ENCODE assay signal across 13 cellular contexts in the genomic region with DNA sequence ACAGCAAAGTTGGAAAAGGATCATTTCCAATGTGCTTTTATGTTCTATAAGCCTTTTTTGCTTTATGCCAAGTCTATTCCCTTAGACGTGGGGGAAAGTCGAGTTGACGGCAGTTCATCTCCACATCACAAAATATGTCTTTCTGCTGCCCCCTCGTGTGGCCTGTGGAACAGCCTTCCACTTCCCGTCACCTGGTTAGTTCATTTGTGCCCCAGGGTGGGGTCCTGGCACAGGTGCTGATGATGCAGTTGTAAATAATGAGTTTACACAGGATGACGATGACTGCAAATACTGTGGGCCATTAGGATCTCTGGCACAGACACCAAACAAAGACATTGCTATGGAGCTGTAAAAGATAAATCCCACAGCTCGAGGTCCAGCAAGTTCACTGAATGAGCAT. TPM values are rescaled to one million over a fixed set of nuclear protein-coding genes. Genes with fewer than 3 reads are reported as not detected.
DNase-seq lines count a peak whose midpoint lies in the region; ATAC-seq and TF ChIP-seq lines count a peak whose summit lies in the region.
"Had no signal": no experiment of that assay in that cellular context is flagged by ENCODE, and none has a peak within 500 bp of the region (broad histone marks: within the 10 kb centered on the region; RNA-seq: fewer than 3 reads in every experiment).

No MANE protein-coding gene starts in this region.

- no TSS peak for BruUV-seq in Caco-2 (replicated peaks; lab: Mats Ljungman, UMichigan)

- H3K27ac ChIP-seq in Peyer's patch (peak overlapping the region in 1 of 4 donors; percentile 50), thyroid gland (no peak overlapping the region)
- H3K27ac ChIP-seq: upper lobe of left lung had no signal

- no peaks in the 10 kb centered on the region for H3K9me3 Mint-ChIP-seq in Caco-2 (ENCODE audit: unreplicated experiment)
- H3K9me3 Mint-ChIP-seq in natural killer cell treated with Interleukin-12 subunit alpha and Interleukin-12 subunit beta and Interleukin-15 and Interleukin-18, amount 100 ng/mL, for 72 hours = no peaks in the 10 kb centered on the region
- H3K9me3 Mint-ChIP-seq: CD8-positive, alpha-beta T cell had no signal

- no peak for ATAC-seq in natural killer cell treated with Interleukin-12 subunit alpha and Interleukin-12 subunit beta and Interleukin-15 and Interleukin-18, amount 100 ng/mL, for 72 hours
- ATAC-seq: CD8-positive, alpha-beta T cell had no signal

- POLR2A ChIA-PET in Caco-2 (lab: Charles Lee) = no interaction called here

- no peaks in the 10 kb centered on the region for H3K9me3 ChIP-seq in Caco-2
- no peaks in the 10 kb centered on the region for H3K9me3 ChIP-seq in Peyer's patch
- H3K9me3 ChIP-seq in thyroid gland = no peaks in the 10 kb centered on the region
- H3K9me3 ChIP-seq: upper lobe of left lung had no signal

- no peaks in the 10 kb centered on the region for H3K36me3 Mint-ChIP-seq in Caco-2 (ENCODE audit: insufficient read depth, unreplicated experiment)
- H3K36me3 Mint-ChIP-seq in natural killer cell treated with Interleukin-12 subunit alpha and Interleukin-12 subunit beta and Interleukin-15 and Interleukin-18, amount 100 ng/mL, for 72 hours = no peaks in the 10 kb centered on the region
- H3K36me3 Mint-ChIP-seq: CD8-positive, alpha-beta T cell had no signal

- H3K4me1 ChIP-seq in Caco-2 (peaks cover 16% of the 10 kb centered on the region; the same call in 1 of the 2 replicates), Peyer's patch (no peaks in the 10 kb centered on the region), thyroid gland (no peaks in the 10 kb centered on the region)
- H3K4me1 ChIP-seq: upper lobe of left lung had no signal

- WGBS in thyroid gland, 2 donors = 65 to 74% methylated on average over 7 of the region's 7 CpGs

- no peaks in the 10 kb centered on the region for H3K27me3 Mint-ChIP-seq in Caco-2 (ENCODE audit: insufficient read depth, unreplicated experiment)
- peaks cover 36 to 53% of the 10 kb centered on the region in 2 donors for H3K27me3 Mint-ChIP-seq in natural killer cell treated with Interleukin-12 subunit alpha and Interleukin-12 subunit beta and Interleukin-15 and Interleukin-18, amount 100 ng/mL, for 72 hours

- TF ChIP-seq POLR2A in Peyer's patch (IDR thresholded peaks at IDR 0.05) (no peak), thyroid gland (IDR thresholded peaks at IDR 0.05) (no peak)

- H3K27me3 ChIP-seq in Caco-2 (replicated peaks; ENCODE audit: control insufficient read depth, insufficient read depth, low read length) (no peaks in the 10 kb centered on the region), Peyer's patch (no peaks in the 10 kb centered on the region), kidney epithelial cell (ENCODE audit: control insufficient read depth, insufficient read depth, low read length) (peaks cover 4% of the 10 kb centered on the region), thyroid gland (no peaks in the 10 kb centered on the region)
- H3K27me3 ChIP-seq: upper lobe of left lung had no signal

- H3K4me3 ChIP-seq in Caco-2 (ENCODE audit: low read depth, low read length) = no peak overlapping the region
- H3K4me3 ChIP-seq in Peyer's patch = no peak overlapping the region
- no peak overlapping the region for H3K4me3 ChIP-seq in kidney epithelial cell (ENCODE audit: low read depth, low read length)
- H3K4me3 ChIP-seq in thyroid gland (replicated peaks in 1 of 3) = no peak overlapping the region
- H3K4me3 ChIP-seq: upper lobe of left lung had no signal

- no peak overlapping the region for H3K4me3 Mint-ChIP-seq in Caco-2 (ENCODE audit: unreplicated experiment)
- H3K4me3 Mint-ChIP-seq in natural killer cell treated with Interleukin-12 subunit alpha and Interleukin-12 subunit beta and Interleukin-15 and Interleukin-18, amount 100 ng/mL, for 72 hours = no peak overlapping the region
- H3K4me3 Mint-ChIP-seq: CD8-positive, alpha-beta T cell; neural crest cell had no signal

- intact Hi-C loops in Caco-2 (cut with micrococcal nuclease; ENCODE audit: unreplicated experiment) (loop anchor here (1.0 kb wide), 2 partner anchors 110 to 157 kb away; no protein-coding TSS in a partner anchor), thyroid gland (cut with DNase I) (no loop called here)

- DNase-seq in Caco-2 (peak; percentile 45 to 49), NCI-H1092 treated with DMSO at 0.1 percent for 48 hours (lab: John Stamatoyannopoulos, UW) (peak; percentile 40), Peyer's patch (peak in 2 of 3 donors; percentile 82 to 86), kidney epithelial cell (ENCODE audit: low read depth) (no peak), thyroid gland (no peak), NCI-H2227 treated with DMSO at 0.1 percent for 48 hours (lab: John Stamatoyannopoulos, UW) (no peak), NCI-H187 treated with DMSO at 0.1 percent for 48 hours (lab: John Stamatoyannopoulos, UW) (no peak)
- no peak for DNase-seq in natural killer cell treated with Interleukin-12 subunit alpha and Interleukin-12 subunit beta and Interleukin-15 and Interleukin-18, amount 100 ng/mL, for 72 hours (ENCODE audit: low spot score)
- DNase-seq: activated naive CD4-positive, alpha-beta T cell treated with Interleukin-2 at 50 U/mL for 16 hours; CD8-positive, alpha-beta T cell; effector CD4-positive, alpha-beta T cell; upper lobe of left lung had no signal

- H3K36me3 ChIP-seq in Caco-2 (ENCODE audit: control insufficient read depth, insufficient read depth, low read length) (no peaks in the 10 kb centered on the region), Peyer's patch (no peaks in the 10 kb centered on the region), kidney epithelial cell (ENCODE audit: control insufficient read depth, insufficient read depth, low read length) (no peaks in the 10 kb centered on the region), thyroid gland (no peaks in the 10 kb centered on the region)
- H3K36me3 ChIP-seq: upper lobe of left lung had no signal

- no peaks in the 10 kb centered on the region for H3K4me1 Mint-ChIP-seq in Caco-2 (ENCODE audit: low read depth, unreplicated experiment)
- H3K4me1 Mint-ChIP-seq in natural killer cell treated with Interleukin-12 subunit alpha and Interleukin-12 subunit beta and Interleukin-15 and Interleukin-18, amount 100 ng/mL, for 72 hours (ENCODE audit: low read depth in 2 of 2) = no peaks in the 10 kb centered on the region
- H3K4me1 Mint-ChIP-seq: neural crest cell had no signal

- H3K27ac Mint-ChIP-seq in Caco-2 (ENCODE audit: unreplicated experiment) = no peak overlapping the region
- no peak overlapping the region for H3K27ac Mint-ChIP-seq in natural killer cell treated with Interleukin-12 subunit alpha and Interleukin-12 subunit beta and Interleukin-15 and Interleukin-18, amount 100 ng/mL, for 72 hours
- H3K27ac Mint-ChIP-seq: CD8-positive, alpha-beta T cell had no signal

- peak in 1 of 2 experiments; percentile 46 for TF ChIP-seq CTCF in Caco-2 (IDR thresholded peaks at IDR 0.05; ENCODE audit: insufficient read depth in 1 of 2, low read depth in 1 of 2, low read length in 1 of 2, severe bottlenecking in 1 of 2, unreplicated experiment in 1 of 2)
- peak in 3 of 6 experiments; percentile 56 to 64 (median 62) for TF ChIP-seq CTCF in Peyer's patch (IDR thresholded peaks at IDR 0.05)
- peak; percentile 2 for TF ChIP-seq CTCF in kidney epithelial cell (IDR thresholded peaks at IDR 0.05; ENCODE audit: insufficient read depth, low read length, poor library complexity, severe bottlenecking)
- no peak for TF ChIP-seq CTCF in thyroid gland (IDR thresholded peaks at IDR 0.05)

- CTCF ChIA-PET in Caco-2 (lab: Charles Lee) = interaction anchor here (1.0 kb wide), 1 partner anchor 157 kb away, joined by 4 read pairs; no protein-coding TSS in a partner anchor

RNA-seq across cellular contexts. Expression of a gene that starts 10.0 kb away (rescaled TPM):
- total RNA-seq in Caco-2 (2022) = 15.1 and 15.6 TPM in 2 replicates
- 10 to 100 TPM in 1 of 4 donors, 1 to 10 TPM in 3; 6.5 to 13.6 (median 8.2) TPM for total RNA-seq in Peyer's patch
- total RNA-seq in kidney epithelial cell = 8.0 and 8.4 TPM in 2 replicates
- total RNA-seq in thyroid gland = 1 to 10 TPM; 5.8 to 8.2 (median 6.7) TPM
- total RNA-seq in natural killer cell treated with Interleukin-12 subunit alpha and Interleukin-12 subunit beta and Interleukin-15 and Interleukin-18, amount 100 ng/mL, for 72 hours = 10 to 100 TPM; 11.6 to 27.4 TPM

RNA-seq across cellular contexts. Expression of a gene that starts 51.2 kb away (rescaled TPM):
- total RNA-seq in Caco-2 (2022) (0.41 TPM in 1 of 2 replicates, not detected in the other), Peyer's patch (not detected), kidney epithelial cell (not detected in 2 replicates), thyroid gland (not detected)
- total RNA-seq in natural killer cell treated with Interleukin-12 subunit alpha and Interleukin-12 subunit beta and Interleukin-15 and Interleukin-18, amount 100 ng/mL, for 72 hours = not detected
- total RNA-seq: CD8-positive, alpha-beta T cell; neural crest cell; upper lobe of left lung had no signal

RNA-seq across cellular contexts. Expression of a gene that starts 57.1 kb away (rescaled TPM):
- total RNA-seq in Caco-2 (2022) (not detected in 2 replicates), Peyer's patch (10 to 100 TPM in 2 of 4 donors, 1 to 10 TPM in 2; 2.5 to 19.0 (median 10.4) TPM), kidney epithelial cell (not detected in 2 replicates), thyroid gland (not detected)
- total RNA-seq in natural killer cell treated with Interleukin-12 subunit alpha and Interleukin-12 subunit beta and Interleukin-15 and Interleukin-18, amount 100 ng/mL, for 72 hours = not detected
- total RNA-seq: CD8-positive, alpha-beta T cell; neural crest cell; upper lobe of left lung had no signal

Comparison
In these comparisons a context has a peak if more than half of its experiments do, and no peak if none do; other contexts are left out.
1. DNase-seq: peak in Caco-2 (2 of 2), NCI-H1092 treated with DMSO at 0.1 percent for 48 hours (single experiment) and Peyer's patch (2 of 3); none in kidney epithelial cell (single experiment), thyroid gland (0 of 2), NCI-H2227 treated with DMSO at 0.1 percent for 48 hours (single experiment), natural killer cell treated with Interleukin-12 subunit alpha and Interleukin-12 subunit beta and Interleukin-15 and Interleukin-18, amount 100 ng/mL, for 72 hours (single experiment) and NCI-H187 treated with DMSO at 0.1 percent for 48 hours (single experiment).